17 cellular contexts compared by ENCODE assay signal in the genomic region with DNA sequence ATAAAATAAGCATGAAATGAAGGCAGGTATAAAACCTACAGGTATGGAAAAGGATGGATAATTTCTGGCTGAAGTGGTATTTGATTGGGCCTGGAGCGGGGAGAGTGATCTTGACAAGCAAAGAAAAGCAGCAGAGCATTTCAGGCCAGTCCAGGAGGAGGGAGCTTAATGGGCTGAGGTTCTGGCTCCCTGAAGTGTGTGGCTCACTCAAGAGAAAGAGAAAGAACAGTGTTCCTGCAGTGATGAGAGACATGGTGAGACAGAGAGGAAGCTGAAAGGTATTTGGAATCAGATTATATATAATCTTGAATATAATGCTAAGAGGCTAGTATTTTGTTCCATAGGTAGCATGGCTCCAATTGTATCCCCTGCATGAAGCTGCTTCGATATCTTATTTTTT.
DNase-seq lines count a peak whose midpoint lies in the region; ATAC-seq and TF ChIP-seq lines count a peak whose summit lies in the region.
"Had no signal": no experiment of that assay in that cellular context is flagged by ENCODE, and none has a peak within 500 bp of the region (broad histone marks: within the 10 kb centered on the region; RNA-seq: fewer than 3 reads in every experiment).

No MANE protein-coding gene starts in this region.

- no peaks in the 10 kb centered on the region for H3K27me3 ChIP-seq in BLaER1 treated with 17β-estradiol and CSF1 and Interleukin-3, amounts not matched to agents 10 nM and 100 nM

- no peak overlapping the region for H3K9ac ChIP-seq in BLaER1 treated with 17β-estradiol and CSF1 and Interleukin-3, amounts not matched to agents 10 nM and 100 nM

- DNase-seq in G401 (ENCODE audit: low spot score) (peak; percentile 77), NCI-H345 (lab: John Stamatoyannopoulos, UW) (peak; percentile 63), nephron progenitor cell (no peak), NCI-H1105 (lab: John Stamatoyannopoulos, UW) (no peak)
- no peak for DNase-seq in activated T-cell treated with anti-CD3 and anti-CD28 coated beads, Interleukin-2, amount 50 U/mL, for 72 hours
- DNase-seq: DND-41, H7, HFFc6, KBM-7, NCI-H146, NCI-H2081 treated with DMSO at 0.1 percent for 48 hours, NCI-H226 had no signal

- no peak for TF ChIP-seq CTCF in nephron progenitor cell (IDR thresholded peaks at IDR 0.05)

- peak overlapping the region; percentile 39 to 95 (median 90); a peak in 18 of 22 replicates for H3K4me2 ChIP-seq in BLaER1 treated with 17β-estradiol and CSF1 and Interleukin-3, amounts not matched to agents 10 nM and 100 nM

- no peak overlapping the region for H3K4me3 ChIP-seq in BLaER1 treated with 17β-estradiol and CSF1 and Interleukin-3, amounts not matched to agents 10 nM and 100 nM

- no peak overlapping the region for H3K4me3 Mint-ChIP-seq in nephron progenitor cell
- H3K4me3 Mint-ChIP-seq in activated T-cell treated with anti-CD3 and anti-CD28 coated beads, Interleukin-2, amount 50 U/mL, for 72 hours: no peak overlapping the region
- H3K4me3 Mint-ChIP-seq: HFFc6 had no signal

- peaks cover 0 to 22% (median 8%) of the 10 kb centered on the region in 11 experiments; a peak in 8 of 22 replicates for H3K36me3 ChIP-seq in BLaER1 treated with 17β-estradiol and CSF1 and Interleukin-3, amounts not matched to agents 10 nM and 100 nM

- peaks cover 37% of the 10 kb centered on the region for H3K36me3 Mint-ChIP-seq in nephron progenitor cell (ENCODE audit: low read depth)
- no peaks in the 10 kb centered on the region for H3K36me3 Mint-ChIP-seq in activated T-cell treated with anti-CD3 and anti-CD28 coated beads, Interleukin-2, amount 50 U/mL, for 72 hours (ENCODE audit: insufficient read depth in 2 of 2)

- peaks cover 76% of the 10 kb centered on the region for H3K4me1 Mint-ChIP-seq in nephron progenitor cell
- peaks cover 9% of the 10 kb centered on the region for H3K4me1 Mint-ChIP-seq in activated T-cell treated with anti-CD3 and anti-CD28 coated beads, Interleukin-2, amount 50 U/mL, for 72 hours (ENCODE audit: low read depth)

- H3K9me3 Mint-ChIP-seq in nephron progenitor cell: peaks cover 17% of the 10 kb centered on the region
- no peaks in the 10 kb centered on the region for H3K9me3 Mint-ChIP-seq in activated T-cell treated with anti-CD3 and anti-CD28 coated beads, Interleukin-2, amount 50 U/mL, for 72 hours
- H3K9me3 Mint-ChIP-seq: HFFc6 had no signal

- H3K4me1 ChIP-seq in BLaER1 treated with 17β-estradiol and CSF1 and Interleukin-3, amounts not matched to agents 10 nM and 100 nM: peaks cover 51 to 68% (median 58%) of the 10 kb centered on the region in 10 experiments

- H3K9me3 ChIP-seq in BLaER1 treated with 17β-estradiol and CSF1 and Interleukin-3, amounts not matched to agents 10 nM and 100 nM (replicated peaks in 1 of 11): peaks cover 0 to 12% (median 8%) of the 10 kb centered on the region in 11 experiments; a peak in 12 of 22 replicates

- in situ Hi-C loops in G401 (cut with HindIII; ENCODE audit: low sequenced_read_pairs): no loop called here

- no peaks in the 10 kb centered on the region for H3K27me3 Mint-ChIP-seq in nephron progenitor cell (ENCODE audit: low read depth, poor library complexity)
- no peaks in the 10 kb centered on the region for H3K27me3 Mint-ChIP-seq in activated T-cell treated with anti-CD3 and anti-CD28 coated beads, Interleukin-2, amount 50 U/mL, for 72 hours (ENCODE audit: low read depth)

- no peak for ATAC-seq in activated T-cell treated with anti-CD3 and anti-CD28 coated beads, Interleukin-2, amount 50 U/mL, for 72 hours (replicated peaks in 1 of 2)
- no peak for ATAC-seq in GM21528 (IDR thresholded peaks at IDR 0.05; ENCODE audit: low FRiP score, unreplicated experiment)
- ATAC-seq: HepG2 had no signal

- H4K20me1 ChIP-seq in BLaER1 treated with 17β-estradiol and CSF1 and Interleukin-3, amounts not matched to agents 10 nM and 100 nM: no peaks in the 10 kb centered on the region

- no peak overlapping the region; a peak in 1 of 22 replicates for H3K27ac ChIP-seq in BLaER1 treated with 17β-estradiol and CSF1 and Interleukin-3, amounts not matched to agents 10 nM and 100 nM
- H3K27ac ChIP-seq: C4-2B, RWPE1 had no signal

- peak overlapping the region; percentile 5 for H3K27ac Mint-ChIP-seq in nephron progenitor cell
- no peak overlapping the region for H3K27ac Mint-ChIP-seq in activated T-cell treated with anti-CD3 and anti-CD28 coated beads, Interleukin-2, amount 50 U/mL, for 72 hours
- H3K27ac Mint-ChIP-seq: HFFc6 had no signal

Comparison
In these comparisons a context has a peak if more than half of its experiments do, and no peak if none do; other contexts are left out.
1. DNase-seq: peak in G401 (single experiment) and NCI-H345 (single experiment); none in nephron progenitor cell (single experiment), NCI-H1105 (single experiment) and activated T-cell treated with anti-CD3 and anti-CD28 coated beads, Interleukin-2, amount 50 U/mL, for 72 hours (0 of 2).